Comparison of ENCODE assay signal across 8 cellular contexts in the genomic region with DNA sequence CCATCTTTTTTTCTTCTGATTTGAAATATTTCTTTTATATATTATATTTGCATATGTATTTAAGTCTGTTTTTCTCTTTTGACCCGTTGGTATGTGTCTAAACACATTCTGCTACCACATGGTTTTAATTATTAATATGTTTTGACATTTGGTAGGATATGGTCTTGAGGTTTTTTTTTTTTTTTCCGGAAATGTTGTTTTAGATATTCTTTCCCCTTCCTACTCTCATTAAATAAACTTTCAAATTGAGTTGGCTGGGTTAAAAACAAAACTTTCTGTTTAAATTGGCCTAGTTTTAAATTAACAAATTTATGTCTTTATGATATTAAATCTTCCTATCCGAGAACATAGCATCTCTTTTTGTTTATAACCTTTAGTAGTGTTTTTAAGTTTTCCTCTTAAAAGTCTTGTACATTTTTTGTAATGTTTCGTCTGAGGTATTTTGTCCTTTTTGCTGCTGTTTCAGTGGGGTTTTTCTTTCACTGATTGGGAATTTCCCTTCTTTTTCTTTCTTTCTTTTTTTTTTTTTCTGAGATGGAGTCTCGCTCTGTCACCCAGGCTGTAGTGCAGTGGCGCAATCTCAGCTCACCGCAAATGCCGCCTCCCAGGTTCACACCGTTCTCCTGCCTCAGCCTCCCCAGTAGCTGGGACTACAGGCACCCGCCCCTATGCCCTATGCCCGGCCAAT. TPM values are rescaled to one million over a fixed set of nuclear protein-coding genes. Genes with fewer than 3 reads are reported as not detected.
DNase-seq lines count a peak whose midpoint lies in the region; ATAC-seq and TF ChIP-seq lines count a peak whose summit lies in the region.

No MANE protein-coding gene starts in this region.

- peaks cover 0 to 7% of the 10 kb centered on the region in 2 donors for H3K36me3 Mint-ChIP-seq in activated naive CD4-positive, alpha-beta T cell treated with anti-CD3 and anti-CD28 coated beads, Interleukin-2, amount 50 U/mL, for 72 hours
- H3K36me3 Mint-ChIP-seq in glutamatergic neuron (ENCODE audit: unreplicated experiment): no peaks in the 10 kb centered on the region
- H3K36me3 Mint-ChIP-seq in endothelial cell (ENCODE audit: low read depth, unreplicated experiment): no peaks in the 10 kb centered on the region

- H3K4me1 Mint-ChIP-seq in glutamatergic neuron (ENCODE audit: low read depth, unreplicated experiment) (peaks cover 28% of the 10 kb centered on the region), endothelial cell (ENCODE audit: unreplicated experiment) (no peaks in the 10 kb centered on the region)

- H3K27ac Mint-ChIP-seq in activated naive CD4-positive, alpha-beta T cell treated with anti-CD3 and anti-CD28 coated beads, Interleukin-2, amount 50 U/mL, for 72 hours: peak overlapping the region; percentile 61 to 84
- H3K27ac Mint-ChIP-seq in glutamatergic neuron (ENCODE audit: unreplicated experiment): no peak overlapping the region
- H3K27ac Mint-ChIP-seq in endothelial cell (ENCODE audit: unreplicated experiment): no peak overlapping the region

- H3K4me3 ChIP-seq in AG10803 (ENCODE audit: low read length): no peak overlapping the region

- no peaks in the 10 kb centered on the region for H3K9me3 Mint-ChIP-seq in activated naive CD4-positive, alpha-beta T cell treated with anti-CD3 and anti-CD28 coated beads, Interleukin-2, amount 50 U/mL, for 72 hours
- H3K9me3 Mint-ChIP-seq in glutamatergic neuron (ENCODE audit: unreplicated experiment): no peaks in the 10 kb centered on the region
- no peaks in the 10 kb centered on the region for H3K9me3 Mint-ChIP-seq in endothelial cell (ENCODE audit: unreplicated experiment)

- H3K4me3 Mint-ChIP-seq in glutamatergic neuron (ENCODE audit: unreplicated experiment) (no peak overlapping the region), endothelial cell (ENCODE audit: unreplicated experiment) (no peak overlapping the region)

- intact Hi-C loops in posterior cingulate gyrus (cut with DNase I): no loop called here

- H3K27me3 Mint-ChIP-seq in glutamatergic neuron (ENCODE audit: unreplicated experiment) (no peaks in the 10 kb centered on the region), endothelial cell (ENCODE audit: unreplicated experiment) (no peaks in the 10 kb centered on the region)

- peak; percentile 64 for ATAC-seq in GM21360 (IDR thresholded peaks at IDR 0.05; ENCODE audit: unreplicated experiment)
- ATAC-seq in HG03469 (IDR thresholded peaks at IDR 0.05; ENCODE audit: unreplicated experiment): peak; percentile 39
- ATAC-seq in activated naive CD4-positive, alpha-beta T cell treated with anti-CD3 and anti-CD28 coated beads, Interleukin-2, amount 50 U/mL, for 72 hours: peak; percentile 61 to 70

- DNase-seq in AG10803 (ENCODE audit: low read depth): peak; percentile 38
- DNase-seq in activated naive CD4-positive, alpha-beta T cell treated with anti-CD3 and anti-CD28 coated beads, Interleukin-2, amount 50 U/mL, for 72 hours (ENCODE audit: low spot score in 2 of 2): peak in 1 of 2 donors; percentile 60
- DNase-seq in posterior cingulate gyrus: no peak
- DNase-seq in DMS53 (lab: John Stamatoyannopoulos, UW): no peak
- DNase-seq in glutamatergic neuron: no peak
- DNase-seq in endothelial cell (ENCODE audit: low spot score): no peak

- no peak for TF ChIP-seq CTCF in AG10803 (conservative IDR thresholded peaks at IDR 0.05; ENCODE audit: low read length)
- no peak for TF ChIP-seq CTCF in glutamatergic neuron (IDR thresholded peaks at IDR 0.05; ENCODE audit: partially characterized antibody, unreplicated experiment)
- TF ChIP-seq CTCF in endothelial cell (IDR thresholded peaks at IDR 0.05; ENCODE audit: unreplicated experiment): no peak

RNA-seq across cellular contexts. Expression of a gene that starts 25.4 kb away (rescaled TPM):
- 10 to 100 TPM; 22.3 to 30.8 TPM for total RNA-seq in activated naive CD4-positive, alpha-beta T cell treated with anti-CD3 and anti-CD28 coated beads, Interleukin-2, amount 50 U/mL, for 72 hours
- 81.0 TPM for total RNA-seq in glutamatergic neuron (ENCODE audit: unreplicated experiment)
- 22.0 TPM for total RNA-seq in endothelial cell (ENCODE audit: unreplicated experiment)

RNA-seq across cellular contexts. Expression of a gene that starts 52.2 kb away (rescaled TPM):
- total RNA-seq in activated naive CD4-positive, alpha-beta T cell treated with anti-CD3 and anti-CD28 coated beads, Interleukin-2, amount 50 U/mL, for 72 hours: 1 to 10 TPM; 1.8 to 2.0 TPM
- total RNA-seq in glutamatergic neuron (ENCODE audit: unreplicated experiment) (5.4 TPM), endothelial cell (ENCODE audit: unreplicated experiment) (17.9 TPM)

Comparison
In these comparisons a context has a peak if more than half of its experiments do, and no peak if none do; other contexts are left out.
1. H3K27ac Mint-ChIP-seq: peak in activated naive CD4-positive, alpha-beta T cell treated with anti-CD3 and anti-CD28 coated beads, Interleukin-2, amount 50 U/mL, for 72 hours (2 of 2); none in glutamatergic neuron (single experiment) and endothelial cell (single experiment).
2. Peak in every context shown above with its lines, with median percentiles within 50 percentile points of each other: ATAC-seq.